Comparison of ENCODE assay signal across 8 cellular contexts in genomic region chr12:112380663-112381420, GRCh38. TPM values are rescaled to one million over a fixed set of nuclear protein-coding genes. Genes with fewer than 3 reads are reported as not detected.
DNase-seq lines count a peak whose midpoint lies in the region; ATAC-seq and TF ChIP-seq lines count a peak whose summit lies in the region.

No MANE protein-coding gene starts in this region.

- 44 to 65% methylated on average over 23 to 34 of the region's 34 CpGs for WGBS in body of pancreas, 2 donors

- H3K27me3 ChIP-seq in Caco-2 (replicated peaks; ENCODE audit: control insufficient read depth, insufficient read depth, low read length), result no peaks in the 10 kb centered on the region
- no peaks in the 10 kb centered on the region for H3K27me3 ChIP-seq in body of pancreas

- H3K4me1 ChIP-seq in Caco-2, result peaks cover 8% of the 10 kb centered on the region; the same call in 1 of the 2 replicates
- peaks cover 20% of the 10 kb centered on the region for H3K4me1 ChIP-seq in body of pancreas

- intact Hi-C loops in Caco-2 (cut with micrococcal nuclease; ENCODE audit: unreplicated experiment) (loop anchor here (10.0 kb wide), 2 partner anchors 86 to 256 kb away; partner anchors contain the start of gene TRAFD1), body of pancreas (cut with DNase I) (loop anchor here (10.0 kb wide), 1 partner anchor 186 kb away; no protein-coding TSS in a partner anchor)

- H3K27ac ChIP-seq in body of pancreas, result peak overlapping the region in 3 of 4 donors; percentile 72 to 88 (median 85)

- no peak for TF ChIP-seq POLR2A in body of pancreas (IDR thresholded peaks at IDR 0.05)

- peak overlapping the region; percentile 88 for H3K27ac Mint-ChIP-seq in Caco-2 (ENCODE audit: unreplicated experiment)
- H3K27ac Mint-ChIP-seq in stimulated activated naive CD8-positive, alpha-beta T cell treated with anti-CD3 and anti-CD28 coated beads, Interleukin-15, amount 100 ng/mL, for 72 hours, result peak overlapping the region; percentile 92 to 94

- H3K36me3 Mint-ChIP-seq in Caco-2 (ENCODE audit: insufficient read depth, unreplicated experiment), result peaks cover 9% of the 10 kb centered on the region

- POLR2A ChIA-PET in Caco-2 (lab: Charles Lee), result no interaction called here

- BruUV-seq in Caco-2 (replicated peaks; lab: Mats Ljungman, UMichigan), result no TSS peak

- no peaks in the 10 kb centered on the region for H3K36me3 ChIP-seq in Caco-2 (ENCODE audit: control insufficient read depth, insufficient read depth, low read length)
- no peaks in the 10 kb centered on the region for H3K36me3 ChIP-seq in body of pancreas (replicated peaks in 1 of 2; ENCODE audit: insufficient read depth in 1 of 2, low read depth in 2 of 2)

- peaks cover 11% of the 10 kb centered on the region for H3K4me1 Mint-ChIP-seq in Caco-2 (ENCODE audit: low read depth, unreplicated experiment)
- H3K4me1 Mint-ChIP-seq in stimulated activated naive CD8-positive, alpha-beta T cell treated with anti-CD3 and anti-CD28 coated beads, Interleukin-15, amount 100 ng/mL, for 72 hours, result peaks cover 30% of the 10 kb centered on the region

- H3K9me3 ChIP-seq in Caco-2 (no peaks in the 10 kb centered on the region), body of pancreas (no peaks in the 10 kb centered on the region)

- peak overlapping the region; percentile 86 for H3K4me3 ChIP-seq in Caco-2 (ENCODE audit: low read depth, low read length)
- H3K4me3 ChIP-seq in Jurkat, Clone E6-1 (ENCODE audit: low read length), result peak overlapping the region; percentile 70
- H3K4me3 ChIP-seq in body of pancreas, result peak overlapping the region; percentile 17 to 88

- H3K27me3 Mint-ChIP-seq in Caco-2 (ENCODE audit: insufficient read depth, unreplicated experiment), result no peaks in the 10 kb centered on the region
- H3K27me3 Mint-ChIP-seq in stimulated activated naive CD8-positive, alpha-beta T cell treated with anti-CD3 and anti-CD28 coated beads, Interleukin-15, amount 100 ng/mL, for 72 hours, result no peaks in the 10 kb centered on the region

- ATAC-seq in body of pancreas (no peak), GM21619 (IDR thresholded peaks at IDR 0.05; ENCODE audit: unreplicated experiment) (no peak)
- ATAC-seq in stimulated activated naive CD8-positive, alpha-beta T cell treated with anti-CD3 and anti-CD28 coated beads, Interleukin-15, amount 100 ng/mL, for 72 hours, result no peak

- CTCF ChIA-PET in Caco-2 (lab: Charles Lee), result interaction anchor here (0.7 kb wide), 1 partner anchor 1105 kb away, joined by 5 read pairs; no protein-coding TSS in a partner anchor

- DNase-seq in Caco-2, result no peak
- DNase-seq in Jurkat, Clone E6-1 (ENCODE audit: low read depth, low spot score), result no peak
- DNase-seq in body of pancreas, result no peak
- DNase-seq in kidney glomerular epithelial cell (lab: John Stamatoyannopoulos, UW), result peak; percentile 18
- DNase-seq in stimulated activated naive CD8-positive, alpha-beta T cell treated with anti-CD3 and anti-CD28 coated beads, Interleukin-15, amount 100 ng/mL, for 72 hours, result peak in 1 of 2 donors; percentile 8
- DNase-seq in GDM1 (lab: John Stamatoyannopoulos, UW), result no peak
- DNase-seq in NCI-H446 treated with DMSO at 0.1 percent for 48 hours (lab: John Stamatoyannopoulos, UW), result no peak

- H3K9me3 Mint-ChIP-seq in Caco-2 (ENCODE audit: unreplicated experiment), result no peaks in the 10 kb centered on the region
- no peaks in the 10 kb centered on the region for H3K9me3 Mint-ChIP-seq in stimulated activated naive CD8-positive, alpha-beta T cell treated with anti-CD3 and anti-CD28 coated beads, Interleukin-15, amount 100 ng/mL, for 72 hours

- H3K4me3 Mint-ChIP-seq in Caco-2 (ENCODE audit: unreplicated experiment), result peak overlapping the region; percentile 86
- peak overlapping the region; percentile 92 to 93 for H3K4me3 Mint-ChIP-seq in stimulated activated naive CD8-positive, alpha-beta T cell treated with anti-CD3 and anti-CD28 coated beads, Interleukin-15, amount 100 ng/mL, for 72 hours

- TF ChIP-seq CTCF in Caco-2 (IDR thresholded peaks at IDR 0.05; ENCODE audit: insufficient read depth in 1 of 2, low read depth in 1 of 2, low read length in 1 of 2, severe bottlenecking in 1 of 2, unreplicated experiment in 1 of 2) (no peak), body of pancreas (IDR thresholded peaks at IDR 0.05) (no peak)

RNA-seq across cellular contexts. Expression of gene HECTD4, which starts 1.4 kb away (rescaled TPM):
- total RNA-seq in Caco-2 (2022) (54.5 and 60.9 TPM in 2 replicates), body of pancreas (10 to 100 TPM; 23.3 to 45.2 TPM)
- polyA plus RNA-seq in Jurkat, Clone E6-1 (2012; ENCODE audit: insufficient read depth, insufficient read length), result 27.8 TPM

RNA-seq across cellular contexts. Expression of gene RPL6, which starts 28.6 kb away (rescaled TPM):
- total RNA-seq in Caco-2 (2022) (1,460 and 1,533 TPM in 2 replicates), body of pancreas (100 to 1,000 TPM; 864 to 931 TPM)
- 3,158 TPM for polyA plus RNA-seq in Jurkat, Clone E6-1 (2012; ENCODE audit: insufficient read depth, insufficient read length)

RNA-seq across cellular contexts. Expression of gene PTPN11, which starts 37.9 kb away (rescaled TPM):
- total RNA-seq in Caco-2 (2022), result 152 and 153 TPM in 2 replicates
- 55.4 TPM for polyA plus RNA-seq in Jurkat, Clone E6-1 (2012; ENCODE audit: insufficient read depth, insufficient read length)
- 10 to 100 TPM; 31.6 to 47.1 TPM for total RNA-seq in body of pancreas
